In genomic region chr12:46518729-46519128, GRCh38 we compare ENCODE assay signal across 20 cellular contexts.
A peak's percentile ranks its signal among the peaks of the same experiment; 100 is the strongest.
DNase-seq lines count a peak whose midpoint lies in the region; ATAC-seq and TF ChIP-seq lines count a peak whose summit lies in the region.
"Had no signal": no experiment of that assay in that cellular context is flagged by ENCODE, and none has a peak within 500 bp of the region (broad histone marks: within the 10 kb centered on the region; RNA-seq: fewer than 3 reads in every experiment).

No MANE protein-coding gene starts in this region.

- H3K79me1 ChIP-seq in IMR-90 (ENCODE audit: low read depth in 1 of 2, low read length in 2 of 2): peaks cover 31 to 69% of the 10 kb centered on the region in 2 experiments

- H3K27me3 Mint-ChIP-seq in activated T-helper 17 cell treated with anti-CD3 and anti-CD28 coated beads, Interleukin-2, amount 50 U/mL, for 72 hours: no peaks in the 10 kb centered on the region
- H3K27me3 Mint-ChIP-seq: activated naive CD4-positive, alpha-beta T cell treated with anti-CD3 and anti-CD28 coated beads, Interleukin-2, amount 50 U/mL, for 24 hours; CD4-positive, alpha-beta memory T cell; effector memory CD8-positive, alpha-beta T cell had no signal

- peak overlapping the region; percentile 55; the same call in 1 of the 2 replicates for H3K4ac ChIP-seq in IMR-90 (ENCODE audit: low read depth, low read length)

- peak overlapping the region; percentile 64 for H3K27ac Mint-ChIP-seq in activated T-helper 17 cell treated with anti-CD3 and anti-CD28 coated beads, Interleukin-2, amount 50 U/mL, for 72 hours

- peak; percentile 11; the same call in 1 of the 2 replicates for ATAC-seq in IMR-90 (ENCODE audit: low read depth)
- ATAC-seq in activated T-helper 17 cell treated with anti-CD3 and anti-CD28 coated beads, Interleukin-2, amount 50 U/mL, for 72 hours (replicated peaks): no peak
- ATAC-seq: effector memory CD8-positive, alpha-beta T cell had no signal

- H3K36me3 ChIP-seq in IMR-90 (ENCODE audit: control insufficient read depth, insufficient read depth, low read length) (peaks cover 17% of the 10 kb centered on the region), stomach (no peaks in the 10 kb centered on the region), Karpas-422 (ENCODE audit: insufficient read depth, low read length) (no peaks in the 10 kb centered on the region)

- no peak overlapping the region; the same call in 1 of the 2 replicates for H3K14ac ChIP-seq in IMR-90 (replicated peaks; ENCODE audit: low read depth, low read length)

- peak overlapping the region; percentile 19 for H3K4me3 Mint-ChIP-seq in activated T-helper 17 cell treated with anti-CD3 and anti-CD28 coated beads, Interleukin-2, amount 50 U/mL, for 72 hours
- H3K4me3 Mint-ChIP-seq: activated naive CD4-positive, alpha-beta T cell treated with anti-CD3 and anti-CD28 coated beads, Interleukin-2, amount 50 U/mL, for 24 hours; CD4-positive, alpha-beta memory T cell; effector memory CD8-positive, alpha-beta T cell had no signal

- TF ChIP-seq EP300 in stomach (IDR thresholded peaks at IDR 0.05): no peak

- H3K9me3 Mint-ChIP-seq in activated T-helper 17 cell treated with anti-CD3 and anti-CD28 coated beads, Interleukin-2, amount 50 U/mL, for 72 hours: no peaks in the 10 kb centered on the region
- H3K9me3 Mint-ChIP-seq: activated naive CD4-positive, alpha-beta T cell treated with anti-CD3 and anti-CD28 coated beads, Interleukin-2, amount 50 U/mL, for 24 hours; effector memory CD8-positive, alpha-beta T cell had no signal

- POLR2A ChIA-PET in IMR-90 (lab: Charles Lee; ENCODE audit: unreplicated experiment): no interaction called here

- H3K23ac ChIP-seq in IMR-90 (ENCODE audit: low read depth, low read length): peak overlapping the region; percentile 33; the same call in 1 of the 2 replicates

- no TSS peak for BruUV-seq in IMR-90 (replicated peaks; lab: Mats Ljungman, UMichigan)

- H3K4me1 ChIP-seq in IMR-90 (ENCODE audit: control insufficient read depth, insufficient read depth, low read length): peaks cover 16% of the 10 kb centered on the region
- peaks cover 5 to 43% (median 22%) of the 10 kb centered on the region in 4 donors for H3K4me1 ChIP-seq in stomach
- no peaks in the 10 kb centered on the region for H3K4me1 ChIP-seq in Karpas-422 (ENCODE audit: low read length)

- peak overlapping the region in 1 of 2 experiments; percentile 54; a peak in 3 of 4 replicates for H4K8ac ChIP-seq in IMR-90 (ENCODE audit: low read depth in 2 of 2, low read length in 2 of 2)

- peak overlapping the region; percentile 88 for H2BK5ac ChIP-seq in IMR-90 (ENCODE audit: low read depth, low read length, poor library complexity, severe bottlenecking)

- H2BK15ac ChIP-seq in IMR-90 (ENCODE audit: low read depth, low read length): peak overlapping the region; percentile 21; the same call in 1 of the 3 replicates

- dilution Hi-C loops in IMR-90 (cut with HindIII; ENCODE audit: low sequenced_read_pairs, unreplicated experiment): no loop called here

- no peak overlapping the region for H3K4me3 ChIP-seq in IMR-90 (ENCODE audit: insufficient read depth, low read depth, low read length)
- H3K4me3 ChIP-seq in stomach: no peak overlapping the region
- no peak overlapping the region for H3K4me3 ChIP-seq in Karpas-422 (ENCODE audit: low read length)
- H3K4me3 ChIP-seq: GM23248 had no signal

- H3K9ac ChIP-seq in IMR-90 (ENCODE audit: low read depth, low read length): no peak overlapping the region
- H3K9ac ChIP-seq in Karpas-422 (ENCODE audit: low read length): no peak overlapping the region
- H3K9ac ChIP-seq: GM23248 had no signal

- TF ChIP-seq POLR2A in IMR-90 (IDR thresholded peaks at IDR 0.05; ENCODE audit: low read depth, low read length) (no peak), stomach (IDR thresholded peaks at IDR 0.05) (no peak)

- TF ChIP-seq CTCF in IMR-90 (conservative IDR thresholded peaks at IDR 0.05; ENCODE audit: low read depth, low read length): no peak
- TF ChIP-seq CTCF in stomach (IDR thresholded peaks at IDR 0.05): no peak

- H2BK120ac ChIP-seq in IMR-90 (ENCODE audit: low read depth, low read length): peak overlapping the region; percentile 70

- H2AK5ac ChIP-seq in IMR-90 (ENCODE audit: low read depth, low read length): peak overlapping the region; percentile 71

- H3K79me2 ChIP-seq in Karpas-422 (ENCODE audit: low read length): no peaks in the 10 kb centered on the region

- CTCF ChIA-PET in IMR-90 (lab: Yijun Ruan, JAX): no interaction called here

- H3K56ac ChIP-seq in IMR-90 (ENCODE audit: extremely low read depth, insufficient read depth, low read length): no peak overlapping the region

- H4K20me1 ChIP-seq in IMR-90 (ENCODE audit: insufficient read depth, low read length): no peaks in the 10 kb centered on the region
- no peaks in the 10 kb centered on the region for H4K20me1 ChIP-seq in Karpas-422 (ENCODE audit: insufficient read depth, low read depth, low read length)

- in situ Hi-C loops in IMR-90 (cut with MboI; ENCODE audit: low sequenced_read_pairs): no loop called here

- no peak for DNase-seq in IMR-90
- peak; percentile 38 for DNase-seq in iris pigment epithelial cell (ENCODE audit: low read depth)
- no peak for DNase-seq in stomach
- no peak for DNase-seq in Karpas-422
- DNase-seq in AML-193 (lab: John Stamatoyannopoulos, UW): no peak
- DNase-seq in NCI-H1092 (lab: John Stamatoyannopoulos, UW): no peak
- DNase-seq in stimulated activated naive CD4-positive, alpha-beta T cell treated with Interleukin-2 at 50 U/mL for 16 hours (lab: John Stamatoyannopoulos, UW): no peak
- DNase-seq: CD4-positive, alpha-beta memory T cell; effector memory CD8-positive, alpha-beta T cell; GM23248; head of caudate nucleus; NCI-H1694 treated with DMSO at 0.1 percent for 48 hours; NCI-H2227 treated with DMSO at 0.1 percent for 48 hours; NCI-H82; OCI-M1; retina; stimulated activated CD4-positive, alpha-beta T cell treated with anti-CD3 and anti-CD28 coated beads, Interleukin-12 subunit alpha, Interleukin-12 subunit beta, amount 100 ng/mL, for 4 hours; substantia nigra had no signal

- no peak overlapping the region for H2AK9ac ChIP-seq in IMR-90 (replicated peaks; ENCODE audit: low read depth, low read length, poor library complexity)

- H2AFZ ChIP-seq in IMR-90 (replicated peaks; ENCODE audit: low read length, poor library complexity) (no peak overlapping the region), Karpas-422 (ENCODE audit: low read length) (no peak overlapping the region)
- H2AFZ ChIP-seq: GM23248 had no signal

- peak overlapping the region; percentile 39 for H4K5ac ChIP-seq in IMR-90 (ENCODE audit: low read depth, low read length)

- intact Hi-C loops in IMR-90 (cut with micrococcal nuclease) (no loop called here), stomach (cut with DNase I; ENCODE audit: low total_unique reads) (no loop called here)

- H3K4me2 ChIP-seq in IMR-90 (ENCODE audit: low read depth, low read length) (0 out of 2 replicates have a peak overlapping the region, but pooled peaks have one; percentile 7), Karpas-422 (ENCODE audit: low read depth, low read length, poor library complexity, severe bottlenecking) (no peak overlapping the region)

- peaks cover 17% of the 10 kb centered on the region for H3K9me3 ChIP-seq in IMR-90 (ENCODE audit: control insufficient read depth, insufficient read depth, low read length)
- no peaks in the 10 kb centered on the region for H3K9me3 ChIP-seq in stomach
- H3K9me3 ChIP-seq in Karpas-422 (ENCODE audit: low read length): no peaks in the 10 kb centered on the region

- no peaks in the 10 kb centered on the region for H3K36me3 Mint-ChIP-seq in activated T-helper 17 cell treated with anti-CD3 and anti-CD28 coated beads, Interleukin-2, amount 50 U/mL, for 72 hours (ENCODE audit: low read depth)

- peaks cover 29% of the 10 kb centered on the region for H3K4me1 Mint-ChIP-seq in activated T-helper 17 cell treated with anti-CD3 and anti-CD28 coated beads, Interleukin-2, amount 50 U/mL, for 72 hours

- H3K9me1 ChIP-seq in IMR-90 (ENCODE audit: insufficient read depth, low read length): peaks cover 11% of the 10 kb centered on the region

- H3K18ac ChIP-seq in IMR-90 (ENCODE audit: low read depth, low read length): peak overlapping the region; percentile 71

- no peak for TF ChIP-seq RAD21 in IMR-90 (IDR thresholded peaks at IDR 0.05; ENCODE audit: low read length)

- H3K27me3 ChIP-seq in IMR-90 (ENCODE audit: control insufficient read depth, insufficient read depth, low read length) (no peaks in the 10 kb centered on the region), stomach (no peaks in the 10 kb centered on the region), Karpas-422 (ENCODE audit: low read length) (no peaks in the 10 kb centered on the region)

- WGBS in IMR-90 (ENCODE audit: extremely low coverage in 2 of 2, insufficient read length in 1 of 2), 2 experiments: no CpG with 5 or more reads among the region's 3 CpGs
- WGBS in stomach, 5 donors: 70 to 85% (median 74%) methylated on average over 3 of the region's 3 CpGs

- no peaks in the 10 kb centered on the region for H3K9me2 ChIP-seq in Karpas-422 (replicated peaks; ENCODE audit: insufficient read depth, low read length)

- peak overlapping the region; percentile 53; the same call in 1 of the 2 replicates for H2BK20ac ChIP-seq in IMR-90 (ENCODE audit: low read depth, low read length)

- peak overlapping the region; percentile 37; the same call in 1 of the 2 replicates for H4K91ac ChIP-seq in IMR-90 (ENCODE audit: insufficient read depth, low read depth, low read length)

- H3K27ac ChIP-seq in IMR-90 (ENCODE audit: insufficient read depth, low read length): peak overlapping the region; percentile 74; the same call in 1 of the 2 replicates
- peak overlapping the region in 4 of 5 donors; percentile 53 to 77 (median 62) for H3K27ac ChIP-seq in stomach
- H3K27ac ChIP-seq in Karpas-422 (ENCODE audit: low read length): no peak overlapping the region
- H3K27ac ChIP-seq: GM23248 had no signal

TF ChIP-seq in IMR-90, 13 proteins besides CTCF, POLR2A, EP300 and RAD21 (continues in another document):
- TF ChIP-seq RFX5 (IDR thresholded peaks at IDR 0.05; ENCODE audit: low read depth, low read length) (no peak), FOS (IDR thresholded peaks at IDR 0.05; ENCODE audit: low read depth, low read length) (no peak), RCOR1 (IDR thresholded peaks at IDR 0.05; ENCODE audit: insufficient replicate concordance, low read length) (no peak), MAFK (IDR thresholded peaks at IDR 0.05; ENCODE audit: low read depth, low read length) (no peak), SMC3 (IDR thresholded peaks at IDR 0.05; ENCODE audit: low read depth, low read length) (no peak), MAZ (IDR thresholded peaks at IDR 0.05; ENCODE audit: borderline replicate concordance, low read depth, low read length) (no peak), MXI1 (IDR thresholded peaks at IDR 0.05; ENCODE audit: borderline replicate concordance, low read depth, low read length) (no peak)
